In the genomic region with DNA sequence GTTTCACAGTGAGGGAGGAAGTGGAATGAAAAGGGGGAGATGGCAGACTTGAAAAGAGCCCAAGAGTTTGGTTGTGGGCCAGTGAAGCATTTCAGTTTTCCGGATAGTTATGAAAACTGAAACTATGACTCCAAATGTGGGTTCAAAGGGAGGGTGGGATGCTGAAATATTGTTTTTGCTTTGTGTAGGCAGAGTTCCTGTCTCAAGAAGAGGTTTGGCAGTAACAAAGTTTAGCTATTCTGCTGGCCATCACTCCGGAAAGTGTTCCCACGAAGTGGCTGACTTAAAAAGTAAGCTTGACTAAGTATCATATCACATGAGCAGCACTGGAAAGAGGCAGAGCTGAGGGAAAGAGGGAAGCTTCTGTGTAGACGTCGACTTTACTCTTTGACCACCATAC, we compare ENCODE assay signal across 12 cellular contexts.
DNase-seq lines count a peak whose midpoint lies in the region; ATAC-seq and TF ChIP-seq lines count a peak whose summit lies in the region.
"Had no signal": no experiment of that assay in that cellular context is flagged by ENCODE, and none has a peak within 500 bp of the region (broad histone marks: within the 10 kb centered on the region; RNA-seq: fewer than 3 reads in every experiment).

No MANE protein-coding gene starts in this region.

- H3K4me1 ChIP-seq in heart right ventricle (peaks cover 4 to 52% (median 37%) of the 10 kb centered on the region in 9 donors), prostate gland (replicated peaks) (no peaks in the 10 kb centered on the region), vagina (peaks cover 16% of the 10 kb centered on the region)

- H3K9me3 Mint-ChIP-seq in activated CD4-positive, alpha-beta memory T cell treated with anti-CD3 and anti-CD28 coated beads for 36 hours: peaks cover 8% of the 10 kb centered on the region
- no peaks in the 10 kb centered on the region for H3K9me3 Mint-ChIP-seq in activated CD4-positive, alpha-beta memory T cell treated with anti-CD3 and anti-CD28 coated beads, Interleukin-2, amount 10 ng/mL, durations not matched to agents 7 days and 5 days
- H3K9me3 Mint-ChIP-seq in stimulated activated effector memory CD8-positive, alpha-beta T cell treated with anti-CD3 and anti-CD28 coated beads, Interleukin-12 subunit alpha, Interleukin-12 subunit beta, amount 100 ng/mL, for 72 hours: no peaks in the 10 kb centered on the region
- H3K9me3 Mint-ChIP-seq: neural progenitor cell had no signal

- no peaks in the 10 kb centered on the region for H3K36me3 Mint-ChIP-seq in activated CD4-positive, alpha-beta memory T cell treated with anti-CD3 and anti-CD28 coated beads for 36 hours
- no peaks in the 10 kb centered on the region for H3K36me3 Mint-ChIP-seq in activated CD4-positive, alpha-beta memory T cell treated with anti-CD3 and anti-CD28 coated beads, Interleukin-2, amount 10 ng/mL, durations not matched to agents 7 days and 5 days (ENCODE audit: low read depth)
- no peaks in the 10 kb centered on the region for H3K36me3 Mint-ChIP-seq in stimulated activated effector memory CD8-positive, alpha-beta T cell treated with anti-CD3 and anti-CD28 coated beads, Interleukin-12 subunit alpha, Interleukin-12 subunit beta, amount 100 ng/mL, for 72 hours
- H3K36me3 Mint-ChIP-seq: neural progenitor cell had no signal

- no peaks in the 10 kb centered on the region for H3K27me3 Mint-ChIP-seq in activated CD4-positive, alpha-beta memory T cell treated with anti-CD3 and anti-CD28 coated beads for 36 hours
- no peaks in the 10 kb centered on the region for H3K27me3 Mint-ChIP-seq in activated CD4-positive, alpha-beta memory T cell treated with anti-CD3 and anti-CD28 coated beads, Interleukin-2, amount 10 ng/mL, durations not matched to agents 7 days and 5 days

- peak overlapping the region in 7 of 10 donors; percentile 11 to 63 (median 45) for H3K27ac ChIP-seq in heart right ventricle
- no peak overlapping the region for H3K27ac ChIP-seq in prostate gland
- no peak overlapping the region for H3K27ac ChIP-seq in vagina
- H3K27ac ChIP-seq: neural progenitor cell had no signal

- H3K4me1 Mint-ChIP-seq in activated CD4-positive, alpha-beta memory T cell treated with anti-CD3 and anti-CD28 coated beads for 36 hours (ENCODE audit: low read depth): peaks cover 35% of the 10 kb centered on the region
- peaks cover 19% of the 10 kb centered on the region for H3K4me1 Mint-ChIP-seq in activated CD4-positive, alpha-beta memory T cell treated with anti-CD3 and anti-CD28 coated beads, Interleukin-2, amount 10 ng/mL, durations not matched to agents 7 days and 5 days
- H3K4me1 Mint-ChIP-seq in stimulated activated effector memory CD8-positive, alpha-beta T cell treated with anti-CD3 and anti-CD28 coated beads, Interleukin-12 subunit alpha, Interleukin-12 subunit beta, amount 100 ng/mL, for 72 hours: peaks cover 18% of the 10 kb centered on the region

- H3K27me3 ChIP-seq in heart right ventricle: no peaks in the 10 kb centered on the region
- no peaks in the 10 kb centered on the region for H3K27me3 ChIP-seq in prostate gland (replicated peaks; ENCODE audit: insufficient read depth)
- H3K27me3 ChIP-seq in vagina: no peaks in the 10 kb centered on the region
- H3K27me3 ChIP-seq: neural progenitor cell had no signal

- peak; percentile 18 for DNase-seq in activated CD4-positive, alpha-beta memory T cell treated with anti-CD3 and anti-CD28 coated beads for 36 hours
- DNase-seq in activated CD4-positive, alpha-beta memory T cell treated with anti-CD3 and anti-CD28 coated beads, Interleukin-2, amount 10 ng/mL, durations not matched to agents 7 days and 5 days: no peak
- DNase-seq in activated T-cell treated with anti-CD3 and anti-CD28 coated beads, Interleukin-2, amount 50 U/mL, for 48 hours: peak; percentile 24 to 32
- DNase-seq in heart right ventricle (no peak), prostate gland (ENCODE audit: low spot score) (no peak), vagina (ENCODE audit: extremely low spot score in 2 of 2) (no peak), NCI-H774 (lab: John Stamatoyannopoulos, UW) (no peak)
- no peak for DNase-seq in stimulated activated effector memory CD8-positive, alpha-beta T cell treated with anti-CD3 and anti-CD28 coated beads, Interleukin-12 subunit alpha, Interleukin-12 subunit beta, amount 100 ng/mL, for 72 hours (ENCODE audit: low spot score in 2 of 2)
- DNase-seq: amniotic stem cell, NCI-H1105 treated with DMSO at 0.1 percent for 48 hours, NCI-H345 had no signal

- intact Hi-C loops in activated CD4-positive, alpha-beta memory T cell treated with anti-CD3 and anti-CD28 coated beads for 36 hours (cut with micrococcal nuclease): loop anchor here (2.0 to 10.0 kb wide), 4 partner anchors 86 to 960 kb away; a partner anchor contains a TSS
- intact Hi-C loops in heart right ventricle (cut with DNase I): loop anchor here in 9 of 10 donors (2.0 to 10.0 kb wide), 9 partner anchors 60 to 970 kb away; a partner anchor contains a TSS
- intact Hi-C loops in prostate gland (cut with DNase I): loop anchor here (2.0 to 10.0 kb wide), 2 partner anchors 588 to 960 kb away; no protein-coding TSS in a partner anchor
- intact Hi-C loops in vagina (cut with DNase I): no loop called here

- no peak overlapping the region for H3K4me3 Mint-ChIP-seq in activated CD4-positive, alpha-beta memory T cell treated with anti-CD3 and anti-CD28 coated beads for 36 hours
- no peak overlapping the region for H3K4me3 Mint-ChIP-seq in activated CD4-positive, alpha-beta memory T cell treated with anti-CD3 and anti-CD28 coated beads, Interleukin-2, amount 10 ng/mL, durations not matched to agents 7 days and 5 days
- no peak overlapping the region for H3K4me3 Mint-ChIP-seq in stimulated activated effector memory CD8-positive, alpha-beta T cell treated with anti-CD3 and anti-CD28 coated beads, Interleukin-12 subunit alpha, Interleukin-12 subunit beta, amount 100 ng/mL, for 72 hours
- H3K4me3 Mint-ChIP-seq: neural progenitor cell had no signal

- TF ChIP-seq POLR2A in prostate gland (IDR thresholded peaks at IDR 0.05): no peak
- TF ChIP-seq POLR2A in vagina (IDR thresholded peaks at IDR 0.05): no peak

- H3K36me3 ChIP-seq in heart right ventricle (no peaks in the 10 kb centered on the region), prostate gland (no peaks in the 10 kb centered on the region), vagina (no peaks in the 10 kb centered on the region)
- H3K36me3 ChIP-seq: neural progenitor cell had no signal

- no peak overlapping the region for H3K27ac Mint-ChIP-seq in activated CD4-positive, alpha-beta memory T cell treated with anti-CD3 and anti-CD28 coated beads for 36 hours
- H3K27ac Mint-ChIP-seq in activated CD4-positive, alpha-beta memory T cell treated with anti-CD3 and anti-CD28 coated beads, Interleukin-2, amount 10 ng/mL, durations not matched to agents 7 days and 5 days: no peak overlapping the region
- H3K27ac Mint-ChIP-seq in stimulated activated effector memory CD8-positive, alpha-beta T cell treated with anti-CD3 and anti-CD28 coated beads, Interleukin-12 subunit alpha, Interleukin-12 subunit beta, amount 100 ng/mL, for 72 hours: no peak overlapping the region
- H3K27ac Mint-ChIP-seq: neural progenitor cell had no signal

- no peak for TF ChIP-seq CTCF in heart right ventricle (IDR thresholded peaks at IDR 0.05)
- no peak for TF ChIP-seq CTCF in prostate gland (IDR thresholded peaks at IDR 0.05)
- no peak for TF ChIP-seq CTCF in vagina (IDR thresholded peaks at IDR 0.05)

- H3K4me3 ChIP-seq in heart right ventricle: peak overlapping the region in 3 of 10 donors; percentile 6 to 17 (median 7)
- no peak overlapping the region for H3K4me3 ChIP-seq in prostate gland
- no peak overlapping the region for H3K4me3 ChIP-seq in vagina
- H3K4me3 ChIP-seq: neural progenitor cell had no signal

- CTCF ChIA-PET in activated CD4-positive, alpha-beta memory T cell treated with anti-CD3 and anti-CD28 coated beads for 36 hours (lab: Charles Lee): interaction anchor here (0.7 to 7.5 kb wide), 14 partner anchors 17 to 869 kb away, joined by 3 to 130 read pairs (median 4); a partner anchor contains a TSS
- CTCF ChIA-PET in activated CD4-positive, alpha-beta memory T cell treated with anti-CD3 and anti-CD28 coated beads, Interleukin-2, amount 10 ng/mL, durations not matched to agents 7 days and 5 days (lab: Charles Lee): interaction anchor here (1.1 to 5.6 kb wide), 5 partner anchors 9 to 594 kb away, joined by 3 to 102 read pairs (median 6); no protein-coding TSS in a partner anchor

- POLR2A ChIA-PET in activated CD4-positive, alpha-beta memory T cell treated with anti-CD3 and anti-CD28 coated beads for 36 hours (lab: Charles Lee): no interaction called here
- POLR2A ChIA-PET in activated CD4-positive, alpha-beta memory T cell treated with anti-CD3 and anti-CD28 coated beads, Interleukin-2, amount 10 ng/mL, durations not matched to agents 7 days and 5 days (lab: Charles Lee): interaction anchor here (0.8 to 2.2 kb wide), 5 partner anchors 57 to 296 kb away, joined by 3 to 5 read pairs (median 3); a partner anchor contains a TSS

- H3K9me3 ChIP-seq in heart right ventricle (no peaks in the 10 kb centered on the region), prostate gland (no peaks in the 10 kb centered on the region), vagina (no peaks in the 10 kb centered on the region)

- peak in 6 of 8 donors; percentile 43 to 61 (median 52) for ATAC-seq in heart right ventricle
- peak; percentile 57 for ATAC-seq in stimulated activated effector memory CD8-positive, alpha-beta T cell treated with anti-CD3 and anti-CD28 coated beads, Interleukin-12 subunit alpha, Interleukin-12 subunit beta, amount 100 ng/mL, for 72 hours

- 21 to 23% methylated on average over 5 of the region's 5 CpGs for WGBS in heart right ventricle, 2 donors
- 40% methylated on average over 5 of the region's 5 CpGs for WGBS in prostate gland

Comparison
In these comparisons a context has a peak if more than half of its experiments do, and no peak if none do; other contexts are left out.
1. DNase-seq: peak in activated CD4-positive, alpha-beta memory T cell treated with anti-CD3 and anti-CD28 coated beads for 36 hours (single experiment) and activated T-cell treated with anti-CD3 and anti-CD28 coated beads, Interleukin-2, amount 50 U/mL, for 48 hours (2 of 2); none in activated CD4-positive, alpha-beta memory T cell treated with anti-CD3 and anti-CD28 coated beads, Interleukin-2, amount 10 ng/mL, durations not matched to agents 7 days and 5 days (single experiment), heart right ventricle (0 of 2), stimulated activated effector memory CD8-positive, alpha-beta T cell treated with anti-CD3 and anti-CD28 coated beads, Interleukin-12 subunit alpha, Interleukin-12 subunit beta, amount 100 ng/mL, for 72 hours (0 of 2), prostate gland (single experiment), vagina (0 of 2) and NCI-H774 (single experiment).
2. H3K27ac ChIP-seq: peak in heart right ventricle (7 of 10); none in prostate gland (0 of 2) and vagina (single experiment).